In the genomic region with DNA sequence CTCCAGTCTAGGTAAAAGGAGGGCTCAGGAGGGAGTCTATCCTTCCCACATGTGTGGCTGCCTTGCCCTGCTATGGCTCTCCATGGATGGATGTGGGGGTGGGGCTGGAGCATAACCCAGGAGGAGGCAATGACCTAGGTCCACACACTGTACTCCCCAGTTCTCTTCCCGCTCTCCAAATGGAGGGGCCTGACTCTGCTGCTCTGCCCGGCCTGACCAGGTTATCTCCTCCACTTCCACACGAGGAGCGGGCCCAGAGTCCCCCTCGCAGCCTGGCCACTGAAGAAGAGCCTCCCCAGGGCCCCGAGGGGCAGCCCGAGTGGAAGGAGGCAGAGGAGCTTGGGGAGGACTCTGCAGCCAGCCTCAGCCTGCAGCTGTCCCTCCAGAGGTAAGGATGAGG, we compare ENCODE assay signal across 24 cellular contexts.
"Had no signal": no experiment of that assay in that cellular context is flagged by ENCODE, and none has a peak within 500 bp of the region (broad histone marks: within the 10 kb centered on the region; RNA-seq: fewer than 3 reads in every experiment).

No MANE protein-coding gene starts in this region.

- ATAC-seq: naive thymus-derived CD8-positive, alpha-beta T cell; pancreas; stimulated activated naive B cell treated with anti-CD40 and anti-IgM and Interleukin-4, amounts not matched to agents 10 μg/mL and 1 μg/mL and 100 μg/mL, for 72 hours; stimulated activated naive CD8-positive, alpha-beta T cell treated with anti-CD3 and anti-CD28 coated beads, Interleukin-15, Interleukin-2, amounts not matched to agents 100 U/mL and 50 U/mL, for 24 hours had no signal

- H3K4me3 ChIP-seq: left ventricle myocardium inferior, lung, pancreas, prostate gland, smooth muscle cell, stomach, testis, thyroid gland, transverse colon, upper lobe of left lung, vagina had no signal

- DNase-seq: hypothalamus; immature natural killer cell; left ventricle myocardium inferior; naive thymus-derived CD8-positive, alpha-beta T cell; nucleus accumbens; pancreas; posterior cingulate gyrus; stimulated activated CD4-positive, alpha-beta T cell treated with anti-CD3 and anti-CD28 coated beads, Interleukin-1b, Interleukin-23, amount 100 ng/mL, for 48 hours; stimulated activated CD4-positive, alpha-beta T cell treated with anti-CD3 and anti-CD28 coated beads, Interleukin-2, amount 100 ng/mL, for 48 hours; stimulated activated CD4-positive, alpha-beta T cell treated with anti-CD3 and anti-CD28 coated beads, Interleukin-4, amount 100 ng/mL, for 4 hours; stimulated activated CD8-positive, alpha-beta memory T cell treated with anti-CD3 and anti-CD28 coated beads, Interleukin-4, amount 100 ng/mL, for 48 hours; stimulated activated naive B cell treated with anti-CD40 and anti-IgM and Interleukin-4, amounts not matched to agents 10 μg/mL and 1 μg/mL and 100 μg/mL, for 72 hours; stimulated activated naive CD8-positive, alpha-beta T cell treated with anti-CD3 and anti-CD28 coated beads, Interleukin-15, Interleukin-2, amounts not matched to agents 100 U/mL and 50 U/mL, for 24 hours; stomach; testis; thyroid gland; transverse colon; upper lobe of left lung had no signal

- H3K4me1 Mint-ChIP-seq: immature natural killer cell; naive thymus-derived CD8-positive, alpha-beta T cell; nephron had no signal

- H3K9me3 ChIP-seq: left ventricle myocardium inferior, pancreas, prostate gland, stomach, testis, thyroid gland, transverse colon, upper lobe of left lung, vagina had no signal

- H3K27ac Mint-ChIP-seq: immature natural killer cell; nephron; stimulated activated naive B cell treated with anti-CD40 and anti-IgM and Interleukin-4, amounts not matched to agents 10 μg/mL and 1 μg/mL and 100 μg/mL, for 72 hours had no signal

- H3K9me3 Mint-ChIP-seq: immature natural killer cell; naive thymus-derived CD8-positive, alpha-beta T cell; nephron; neural crest cell; stimulated activated naive B cell treated with anti-CD40 and anti-IgM and Interleukin-4, amounts not matched to agents 10 μg/mL and 1 μg/mL and 100 μg/mL, for 72 hours had no signal

- H3K27me3 ChIP-seq: pancreas, stomach, testis, thyroid gland, transverse colon, upper lobe of left lung, vagina had no signal

- H3K4me1 ChIP-seq: pancreas, prostate gland, stomach, testis, thyroid gland, transverse colon, vagina had no signal

- H3K27ac ChIP-seq: left ventricle myocardium inferior, pancreas, prostate gland, stomach, testis, thyroid gland, transverse colon, upper lobe of left lung, vagina had no signal

- H3K4me3 Mint-ChIP-seq: immature natural killer cell; naive thymus-derived CD8-positive, alpha-beta T cell; nephron; neural crest cell; stimulated activated naive B cell treated with anti-CD40 and anti-IgM and Interleukin-4, amounts not matched to agents 10 μg/mL and 1 μg/mL and 100 μg/mL, for 72 hours had no signal
